Comparison of ENCODE assay signal across 1 cellular context in genomic region chr10:24724381-24725228, GRCh38.
TF ChIP-seq lines count a peak whose summit lies in the region.

No MANE protein-coding gene starts in this region.

TF ChIP-seq in K562, 482 proteins besides CTCF, POLR2A, EP300 and RAD21 (continued from another document and continues in another):
- TF ChIP-seq ETV6 (IDR thresholded peaks at IDR 0.05; ENCODE audit: borderline replicate concordance in 1 of 2, low read depth in 2 of 2, low read length in 1 of 2) (peak in 1 of 2 experiments; percentile 7; a peak in 1 of 4 replicates), ETV6 (CRISPR knock-in tag; IDR thresholded peaks at IDR 0.05; ENCODE audit: borderline replicate concordance) (no peak), DEAF1 (CRISPR knock-in tag; IDR thresholded peaks at IDR 0.05) (no peak), ZKSCAN1 (IDR thresholded peaks at IDR 0.05; ENCODE audit: low read depth, low read length) (no peak), SNAPC5 (CRISPR knock-in tag; IDR thresholded peaks at IDR 0.05) (no peak), PML (IDR thresholded peaks at IDR 0.05; ENCODE audit: low read length) (peak; percentile 83; the same call in 1 of the 2 replicates), NR1H2 (CRISPR knock-in tag; IDR thresholded peaks at IDR 0.05) (no peak), MBD2 (IDR thresholded peaks at IDR 0.05; ENCODE audit: borderline replicate concordance, low read depth) (peak; percentile 83; the same call in 1 of the 2 replicates), POLR3A (IDR thresholded peaks at IDR 0.05; ENCODE audit: borderline replicate concordance, extremely low read depth, insufficient read depth, insufficient read length) (no peak), HMGXB4 (CRISPR knock-in tag; IDR thresholded peaks at IDR 0.05) (no peak), CTCFL (IDR thresholded peaks at IDR 0.05; ENCODE audit: borderline replicate concordance, insufficient read depth, low read depth, low read length, poor library complexity, severe bottlenecking) (no peak), GTF2A2 (tag; IDR thresholded peaks at IDR 0.05) (no peak), ZBTB34 (CRISPR knock-in tag; IDR thresholded peaks at IDR 0.05) (no peak), ZNF655 (CRISPR knock-in tag; IDR thresholded peaks at IDR 0.05) (no peak), ELF4 (CRISPR knock-in tag; IDR thresholded peaks at IDR 0.05) (no peak), STAT6 (CRISPR knock-in tag; IDR thresholded peaks at IDR 0.05) (no peak), NKRF (IDR thresholded peaks at IDR 0.05; ENCODE audit: borderline replicate concordance) (peak; percentile 11; the same call in 1 of the 2 replicates), PTRF (tag; IDR thresholded peaks at IDR 0.05) (no peak), ARNT (IDR thresholded peaks at IDR 0.05) (no peak), TCF7 (IDR thresholded peaks at IDR 0.05; ENCODE audit: borderline replicate concordance) (no peak), STAG1 (CRISPR knock-in tag; IDR thresholded peaks at IDR 0.05; ENCODE audit: borderline replicate concordance) (no peak), ZNF444 (CRISPR knock-in tag; IDR thresholded peaks at IDR 0.05) (no peak), CREB1 (IDR thresholded peaks at IDR 0.05) (no peak), CREB1 (CRISPR knock-in tag; IDR thresholded peaks at IDR 0.05) (0 out of 2 replicates have a peak, but pooled peaks have one; percentile 6), HEY1 (CRISPR knock-in tag; IDR thresholded peaks at IDR 0.05; ENCODE audit: borderline replicate concordance) (no peak), BRF2 (IDR thresholded peaks at IDR 0.05; ENCODE audit: borderline replicate concordance, insufficient read depth, insufficient read length) (no peak), DPF2 (IDR thresholded peaks at IDR 0.05) (peak; percentile 49; the same call in 1 of the 2 replicates), ZNF184 (CRISPR knock-in tag; IDR thresholded peaks at IDR 0.05) (no peak), RNF219 (CRISPR knock-in tag; IDR thresholded peaks at IDR 0.05) (no peak), TGIF2 (CRISPR knock-in tag; IDR thresholded peaks at IDR 0.05) (no peak), DIDO1 (tag; IDR thresholded peaks at IDR 0.05; ENCODE audit: low read depth) (no peak), ZNF282 (CRISPR knock-in tag; IDR thresholded peaks at IDR 0.05) (no peak), ZBED1 (IDR thresholded peaks at IDR 0.05) (no peak), GMEB1 (CRISPR knock-in tag; IDR thresholded peaks at IDR 0.05) (no peak), PRMT5 (CRISPR knock-in tag; IDR thresholded peaks at IDR 0.05) (no peak), GABPA (tag; conservative IDR thresholded peaks at IDR 0.05; ENCODE audit: low read depth) (peak; percentile 35; the same call in 1 of the 2 replicates), NBN (IDR thresholded peaks at IDR 0.05; ENCODE audit: low read depth) (0 out of 2 replicates have a peak, but pooled peaks have one; percentile 14), CHD4 (IDR thresholded peaks at IDR 0.05; ENCODE audit: insufficient read depth, insufficient replicate concordance, low read depth, low read length, poor library complexity, severe bottlenecking) (no peak), GATA2 (CRISPR knock-in tag; IDR thresholded peaks at IDR 0.05) (no peak), SFPQ (IDR thresholded peaks at IDR 0.05; ENCODE audit: low read depth, low read length) (no peak), KAT2B (IDR thresholded peaks at IDR 0.05; ENCODE audit: low read depth, low read length) (no peak)
